17 cellular contexts compared by ENCODE assay signal in genomic region chr6:87658516-87658915, GRCh38. TPM values are rescaled to one million over a fixed set of nuclear protein-coding genes. Genes with fewer than 3 reads are reported as not detected.
DNase-seq lines count a peak whose midpoint lies in the region; ATAC-seq and TF ChIP-seq lines count a peak whose summit lies in the region.
"Had no signal": no experiment of that assay in that cellular context is flagged by ENCODE, and none has a peak within 500 bp of the region (broad histone marks: within the 10 kb centered on the region; RNA-seq: fewer than 3 reads in every experiment).

No MANE protein-coding gene starts in this region.

- BruUV-seq in IMR-90 (replicated peaks; lab: Mats Ljungman, UMichigan): no TSS peak

- peak overlapping the region; percentile 36; the same call in 1 of the 2 replicates for H3K4ac ChIP-seq in IMR-90 (ENCODE audit: low read depth, low read length)

- no peak overlapping the region for H2AFZ ChIP-seq in IMR-90 (replicated peaks; ENCODE audit: low read length, poor library complexity)

- H4K20me1 ChIP-seq in IMR-90 (ENCODE audit: insufficient read depth, low read length): no peaks in the 10 kb centered on the region

- H3K27ac ChIP-seq in IMR-90 (ENCODE audit: insufficient read depth, low read length): no peak overlapping the region
- peak overlapping the region; percentile 67 for H3K27ac ChIP-seq in ascending aorta
- H3K27ac ChIP-seq in right atrium auricular region: peak overlapping the region; percentile 0 to 8

- peaks cover 2 to 23% of the 10 kb centered on the region in 2 experiments; a peak in 3 of 4 replicates for H3K79me1 ChIP-seq in IMR-90 (ENCODE audit: low read depth in 1 of 2, low read length in 2 of 2)

- H3K18ac ChIP-seq in IMR-90 (ENCODE audit: low read depth, low read length): no peak overlapping the region

- H3K27me3 ChIP-seq in IMR-90 (ENCODE audit: control insufficient read depth, insufficient read depth, low read length): no peaks in the 10 kb centered on the region
- H3K27me3 ChIP-seq in ascending aorta: no peaks in the 10 kb centered on the region
- H3K27me3 ChIP-seq in right atrium auricular region: no peaks in the 10 kb centered on the region
- H3K27me3 ChIP-seq: BE2C had no signal

- in situ Hi-C loops in IMR-90 (cut with MboI; ENCODE audit: low sequenced_read_pairs) (no loop called here), ACHN (cut with HindIII; ENCODE audit: low pct_ligation_motif_present, low pct_unique_long_range_greater_than_20kb, low sequenced_read_pairs) (no loop called here)

- TF ChIP-seq POLR2A in IMR-90 (IDR thresholded peaks at IDR 0.05; ENCODE audit: low read depth, low read length): no peak

- H2BK15ac ChIP-seq in IMR-90 (ENCODE audit: low read depth, low read length): no peak overlapping the region; the same call in 2 of the 3 replicates

- H3K9me3 ChIP-seq in IMR-90 (ENCODE audit: control insufficient read depth, insufficient read depth, low read length) (no peaks in the 10 kb centered on the region), ascending aorta (no peaks in the 10 kb centered on the region), right atrium auricular region (no peaks in the 10 kb centered on the region)
- H3K9me3 ChIP-seq: BE2C had no signal

- dilution Hi-C loops in IMR-90 (cut with HindIII; ENCODE audit: low sequenced_read_pairs, unreplicated experiment): no loop called here

- intact Hi-C loops in IMR-90 (cut with micrococcal nuclease): no loop called here
- intact Hi-C loops in ascending aorta (cut with DNase I): loop anchor here (5.0 kb wide), 1 partner anchor 44 kb away; the partner anchor contains the start of gene AKIRIN2

- 0 out of 2 replicates have a peak overlapping the region, but pooled peaks have one; percentile 35 for H2BK120ac ChIP-seq in IMR-90 (ENCODE audit: low read depth, low read length)

- ATAC-seq in IMR-90 (ENCODE audit: low read depth): no peak
- ATAC-seq: PC-3 had no signal

- no peak overlapping the region for H2BK20ac ChIP-seq in IMR-90 (ENCODE audit: low read depth, low read length)

- H3K4me3 ChIP-seq in IMR-90 (ENCODE audit: insufficient read depth, low read depth, low read length) (no peak overlapping the region), ascending aorta (no peak overlapping the region), right atrium auricular region (no peak overlapping the region)

- H3K9me1 ChIP-seq in IMR-90 (ENCODE audit: insufficient read depth, low read length): peaks cover 14% of the 10 kb centered on the region; the same call in 1 of the 2 replicates

- no peak overlapping the region for H3K9ac ChIP-seq in IMR-90 (ENCODE audit: low read depth, low read length)

- H4K91ac ChIP-seq in IMR-90 (ENCODE audit: insufficient read depth, low read depth, low read length): no peak overlapping the region

- TF ChIP-seq CTCF in IMR-90 (conservative IDR thresholded peaks at IDR 0.05; ENCODE audit: low read depth, low read length) (no peak), ascending aorta (IDR thresholded peaks at IDR 0.05) (no peak), right atrium auricular region (IDR thresholded peaks at IDR 0.05) (no peak)

- H3K56ac ChIP-seq in IMR-90 (ENCODE audit: extremely low read depth, insufficient read depth, low read length): no peak overlapping the region

- no peak overlapping the region; the same call in 1 of the 2 replicates for H3K4me2 ChIP-seq in IMR-90 (ENCODE audit: low read depth, low read length)

- H2AK9ac ChIP-seq in IMR-90 (replicated peaks; ENCODE audit: low read depth, low read length, poor library complexity): no peak overlapping the region

- no peak for DNase-seq in IMR-90
- no peak for DNase-seq in ascending aorta (ENCODE audit: low spot score in 2 of 2)
- no peak for DNase-seq in right atrium auricular region (ENCODE audit: low spot score)
- peak; percentile 42 for DNase-seq in putamen (ENCODE audit: low spot score)
- DNase-seq in activated CD4-positive, alpha-beta T cell treated with anti-CD3 and anti-CD28 coated beads, Interleukin-2, amount 50 U/mL, for 4 hours: no peak
- no peak for DNase-seq in ACHN
- DNase-seq in NCI-H69 (lab: John Stamatoyannopoulos, UW): no peak
- DNase-seq: BE2C; CD4-positive, alpha-beta memory T cell; DMS79 treated with DMSO at 0.1 percent for 48 hours; GDM1; H9; MV-4-11; NCI-H1436; NCI-H446; NCI-H748 treated with DMSO at 0.1 percent for 48 hours; PC-3 had no signal

- CTCF ChIA-PET in IMR-90 (lab: Yijun Ruan, JAX): no interaction called here

- H3K4me1 ChIP-seq in IMR-90 (ENCODE audit: control insufficient read depth, insufficient read depth, low read length) (peaks cover 14% of the 10 kb centered on the region), ascending aorta (peaks cover 0 to 13% of the 10 kb centered on the region in 2 donors), right atrium auricular region (no peaks in the 10 kb centered on the region)
- H3K4me1 ChIP-seq: BE2C had no signal

- H3K14ac ChIP-seq in IMR-90 (replicated peaks; ENCODE audit: low read depth, low read length): no peak overlapping the region

- no peak overlapping the region for H4K5ac ChIP-seq in IMR-90 (ENCODE audit: low read depth, low read length)

- no peak for TF ChIP-seq RAD21 in IMR-90 (IDR thresholded peaks at IDR 0.05; ENCODE audit: low read length)

- no peak overlapping the region for H4K8ac ChIP-seq in IMR-90 (ENCODE audit: low read depth in 2 of 2, low read length in 2 of 2)

- H3K36me3 ChIP-seq in IMR-90 (ENCODE audit: control insufficient read depth, insufficient read depth, low read length): peaks cover 3% of the 10 kb centered on the region; the same call in 1 of the 2 replicates
- H3K36me3 ChIP-seq in ascending aorta: peaks cover 0 to 9% of the 10 kb centered on the region in 2 donors
- peaks cover 13% of the 10 kb centered on the region for H3K36me3 ChIP-seq in right atrium auricular region

- no peak overlapping the region for H3K23ac ChIP-seq in IMR-90 (ENCODE audit: low read depth, low read length)

- no peak overlapping the region for H2AK5ac ChIP-seq in IMR-90 (ENCODE audit: low read depth, low read length)

- POLR2A ChIA-PET in IMR-90 (lab: Charles Lee; ENCODE audit: unreplicated experiment): no interaction called here

- H2BK5ac ChIP-seq in IMR-90 (ENCODE audit: low read depth, low read length, poor library complexity, severe bottlenecking): peak overlapping the region; percentile 65

TF ChIP-seq in IMR-90, 13 proteins besides CTCF, POLR2A, EP300 and RAD21:
- TF ChIP-seq, protein P1, sequence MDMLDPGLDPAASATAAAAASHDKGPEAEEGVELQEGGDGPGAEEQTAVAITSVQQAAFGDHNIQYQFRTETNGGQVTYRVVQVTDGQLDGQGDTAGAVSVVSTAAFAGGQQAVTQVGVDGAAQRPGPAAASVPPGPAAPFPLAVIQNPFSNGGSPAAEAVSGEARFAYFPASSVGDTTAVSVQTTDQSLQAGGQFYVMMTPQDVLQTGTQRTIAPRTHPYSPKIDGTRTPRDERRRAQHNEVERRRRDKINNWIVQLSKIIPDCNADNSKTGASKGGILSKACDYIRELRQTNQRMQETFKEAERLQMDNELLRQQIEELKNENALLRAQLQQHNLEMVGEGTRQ (IDR thresholded peaks at IDR 0.05; ENCODE audit: low read depth, low read length): no peak
- TF ChIP-seq RCOR1 (IDR thresholded peaks at IDR 0.05; ENCODE audit: insufficient replicate concordance, low read length) (no peak), NFE2L2 (IDR thresholded peaks at IDR 0.05; ENCODE audit: low read depth, low read length) (no peak), BHLHE40 (IDR thresholded peaks at IDR 0.05; ENCODE audit: low read depth, low read length) (no peak), CHD1 (IDR thresholded peaks at IDR 0.05; ENCODE audit: low read depth, low read length) (no peak), MAFK (IDR thresholded peaks at IDR 0.05; ENCODE audit: low read depth, low read length) (no peak), SMC3 (IDR thresholded peaks at IDR 0.05; ENCODE audit: low read depth, low read length) (no peak), CEBPB (IDR thresholded peaks at IDR 0.05; ENCODE audit: low read depth, low read length) (no peak), MAZ (IDR thresholded peaks at IDR 0.05; ENCODE audit: borderline replicate concordance, low read depth, low read length) (no peak), RFX5 (IDR thresholded peaks at IDR 0.05; ENCODE audit: low read depth, low read length) (no peak), MXI1 (IDR thresholded peaks at IDR 0.05; ENCODE audit: borderline replicate concordance, low read depth, low read length) (no peak), FOS (IDR thresholded peaks at IDR 0.05; ENCODE audit: low read depth, low read length) (no peak)
- TF ChIP-seq, protein P2, sequence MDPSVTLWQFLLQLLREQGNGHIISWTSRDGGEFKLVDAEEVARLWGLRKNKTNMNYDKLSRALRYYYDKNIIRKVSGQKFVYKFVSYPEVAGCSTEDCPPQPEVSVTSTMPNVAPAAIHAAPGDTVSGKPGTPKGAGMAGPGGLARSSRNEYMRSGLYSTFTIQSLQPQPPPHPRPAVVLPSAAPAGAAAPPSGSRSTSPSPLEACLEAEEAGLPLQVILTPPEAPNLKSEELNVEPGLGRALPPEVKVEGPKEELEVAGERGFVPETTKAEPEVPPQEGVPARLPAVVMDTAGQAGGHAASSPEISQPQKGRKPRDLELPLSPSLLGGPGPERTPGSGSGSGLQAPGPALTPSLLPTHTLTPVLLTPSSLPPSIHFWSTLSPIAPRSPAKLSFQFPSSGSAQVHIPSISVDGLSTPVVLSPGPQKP (IDR thresholded peaks at IDR 0.05; ENCODE audit: borderline replicate concordance, low read depth, low read length): no peak

RNA-seq across cellular contexts. Expression of gene AKIRIN2, which starts 43.5 kb away (rescaled TPM):
- total RNA-seq in IMR-90 (2012; rRNA removed) (7.9 and 10.8 TPM in 2 replicates), ascending aorta (39.1 TPM), right atrium auricular region (10 to 100 TPM; 27.2 to 29.4 TPM)
- 25.1 and 26.6 TPM in 2 replicates for polyA plus RNA-seq in IMR-90 (2012; rRNA removed)
- polyA plus RNA-seq in IMR-90 (2012; cell fraction: cytosol; rRNA removed): 28.5 and 28.7 TPM in 2 replicates
- polyA plus RNA-seq in IMR-90 (2012; cell fraction: nucleus; rRNA removed; ENCODE audit: low replicate concordance): 18.3 and 20.4 TPM in 2 replicates
